In the genomic region with DNA sequence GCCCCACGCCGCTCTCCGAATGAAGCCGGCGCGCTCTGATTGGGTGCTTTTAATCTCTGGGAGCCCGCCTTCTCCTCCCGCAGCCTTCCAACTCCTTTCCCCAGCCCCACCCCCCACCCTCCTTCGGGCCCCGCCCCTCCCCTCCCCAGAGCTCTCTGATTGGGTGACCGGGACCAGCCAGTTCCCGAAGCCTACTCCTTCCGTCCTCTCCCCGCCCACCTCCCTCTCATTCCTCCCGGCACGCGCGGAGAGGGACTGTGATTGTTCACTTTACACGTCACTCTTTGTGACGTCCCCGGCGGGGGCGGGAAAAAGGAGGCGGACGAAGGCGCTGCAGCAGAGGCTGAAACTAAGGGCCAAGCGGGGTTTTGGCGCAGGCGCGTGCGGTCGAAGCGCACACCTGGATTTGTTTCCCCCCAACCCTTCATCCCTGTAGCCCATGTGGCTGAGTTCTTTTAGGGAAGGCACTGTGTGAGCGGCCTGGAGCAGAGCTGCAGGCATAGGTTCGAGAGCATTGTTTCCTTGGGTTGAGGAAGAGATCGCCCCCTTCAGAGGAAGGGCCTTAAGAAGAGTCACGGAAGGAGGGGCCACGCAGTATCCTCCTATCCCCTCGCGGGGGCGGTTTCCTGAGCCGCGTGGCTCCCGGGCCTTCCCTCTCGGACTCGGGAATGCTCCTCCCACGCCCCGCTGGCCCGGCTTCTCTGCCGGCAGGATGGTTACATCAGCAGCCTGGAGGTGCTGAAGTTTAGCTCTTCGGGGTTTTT, we compare ENCODE assay signal across 8 cellular contexts. TPM values are rescaled to one million over a fixed set of nuclear protein-coding genes. Genes with fewer than 3 reads are reported as not detected.
DNase-seq lines count a peak whose midpoint lies in the region; ATAC-seq and TF ChIP-seq lines count a peak whose summit lies in the region.

A gene (minus strand): TSS at position 21 of the 764 bp plus-strand sequence. CDS start 361 bp downstream, outside the sequence.

- peaks cover 40% of the 10 kb centered on the region for H3K79me2 ChIP-seq in hepatocyte

- H3K9me2 ChIP-seq in hepatocyte (replicated peaks; ENCODE audit: insufficient read depth): no peaks in the 10 kb centered on the region

- no peaks in the 10 kb centered on the region for H3K36me3 ChIP-seq in hepatocyte (replicated peaks; ENCODE audit: insufficient read depth, low read depth)

- H2AFZ ChIP-seq in hepatocyte: peak within 1 kb of the TSS; percentile 12

- H3K4me1 ChIP-seq in hepatocyte (ENCODE audit: insufficient read depth): peaks cover 4% of the 10 kb centered on the region

- DNase-seq in NCI-H2081 (lab: John Stamatoyannopoulos, UW) (peak; percentile 97 to 99), T1000 (lab: John Stamatoyannopoulos, UW) (peak; percentile 92), astrocyte of the hippocampus (ENCODE audit: low read depth, low spot score) (peak; percentile 100), hepatocyte (ENCODE audit: low spot score) (peak; percentile 99), renal cortical epithelial cell (ENCODE audit: low read depth) (peak; percentile 94)

- no peaks in the 10 kb centered on the region for H3K9me3 ChIP-seq in hepatocyte (ENCODE audit: low read depth)

- TF ChIP-seq CTCF in 22Rv1 (IDR thresholded peaks at IDR 0.05) (peak; percentile 35), hepatocyte (IDR thresholded peaks at IDR 0.05; ENCODE audit: poor library complexity) (peak; percentile 29)

- peak within 1 kb of the TSS; percentile 71 for H3K4me3 ChIP-seq in hepatocyte

- H3K27ac ChIP-seq in 22Rv1 (peak within 1 kb of the TSS; percentile 96), hepatocyte (peak within 1 kb of the TSS; percentile 97)

- H3K4me2 ChIP-seq in hepatocyte: peak within 1 kb of the TSS; percentile 82

- H3K27me3 ChIP-seq in hepatocyte: no peaks in the 10 kb centered on the region

- ATAC-seq in GM18511 (IDR thresholded peaks at IDR 0.05; ENCODE audit: unreplicated experiment): peak; percentile 78
- ATAC-seq in HG03039 (IDR thresholded peaks at IDR 0.05; ENCODE audit: unreplicated experiment): peak; percentile 79

- H4K20me1 ChIP-seq in hepatocyte (ENCODE audit: insufficient read depth, poor library complexity, severe bottlenecking): peaks cover 25% of the 10 kb centered on the region

- WGBS in hepatocyte (ENCODE audit: low lambda C conversion rate, missing lambda C conversion rate): under 1% methylated on average over 39 of the region's 51 CpGs

RNA-seq across cellular contexts. Expression of the gene that starts here (rescaled TPM):
- 59.4 and 67.3 TPM in 2 replicates for total RNA-seq in hepatocyte
- 18.9 and 21.0 TPM in 2 replicates for polyA plus RNA-seq in hepatocyte
- 62.3 and 67.6 TPM in 2 replicates for total RNA-seq in renal cortical epithelial cell

Comparison
In these comparisons a context has a peak if more than half of its experiments do, and no peak if none do; other contexts are left out.
1. Peak in every context shown above with its lines: DNase-seq, ATAC-seq, H3K4me3 ChIP-seq and H3K27ac ChIP-seq.